Comparison of ENCODE assay signal across 2 cellular contexts in the genomic region with DNA sequence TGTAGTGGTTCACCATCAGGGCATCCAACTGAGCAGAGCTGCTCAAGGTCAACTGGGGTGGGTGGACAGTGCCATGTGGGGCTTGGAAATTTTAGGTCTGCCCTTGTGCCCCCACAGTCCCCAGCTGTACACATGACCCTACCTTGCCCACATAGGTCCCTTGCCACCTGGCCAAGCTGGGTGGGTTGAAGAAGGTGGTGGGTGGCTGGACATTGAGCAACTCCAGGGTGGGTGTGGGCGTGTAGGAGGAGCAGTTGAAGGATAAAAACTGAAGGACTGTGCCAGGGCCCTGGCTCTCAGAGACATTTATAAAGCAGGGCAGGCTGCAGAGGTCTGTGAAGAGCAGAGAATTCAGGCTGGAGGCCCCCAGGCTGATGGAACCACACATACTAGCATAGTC.
TF ChIP-seq lines count a peak whose summit lies in the region.

No MANE protein-coding gene starts in this region.

TF ChIP-seq in IMR-90, 13 proteins besides CTCF, POLR2A, EP300 and RAD21:
- TF ChIP-seq NFE2L2 (IDR thresholded peaks at IDR 0.05; ENCODE audit: low read depth, low read length): no peak
- no peak for TF ChIP-seq FOS (IDR thresholded peaks at IDR 0.05; ENCODE audit: low read depth, low read length)
- no peak for TF ChIP-seq RFX5 (IDR thresholded peaks at IDR 0.05; ENCODE audit: low read depth, low read length)
- TF ChIP-seq, protein P1, sequence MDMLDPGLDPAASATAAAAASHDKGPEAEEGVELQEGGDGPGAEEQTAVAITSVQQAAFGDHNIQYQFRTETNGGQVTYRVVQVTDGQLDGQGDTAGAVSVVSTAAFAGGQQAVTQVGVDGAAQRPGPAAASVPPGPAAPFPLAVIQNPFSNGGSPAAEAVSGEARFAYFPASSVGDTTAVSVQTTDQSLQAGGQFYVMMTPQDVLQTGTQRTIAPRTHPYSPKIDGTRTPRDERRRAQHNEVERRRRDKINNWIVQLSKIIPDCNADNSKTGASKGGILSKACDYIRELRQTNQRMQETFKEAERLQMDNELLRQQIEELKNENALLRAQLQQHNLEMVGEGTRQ (IDR thresholded peaks at IDR 0.05; ENCODE audit: low read depth, low read length): no peak
- TF ChIP-seq, protein P2, sequence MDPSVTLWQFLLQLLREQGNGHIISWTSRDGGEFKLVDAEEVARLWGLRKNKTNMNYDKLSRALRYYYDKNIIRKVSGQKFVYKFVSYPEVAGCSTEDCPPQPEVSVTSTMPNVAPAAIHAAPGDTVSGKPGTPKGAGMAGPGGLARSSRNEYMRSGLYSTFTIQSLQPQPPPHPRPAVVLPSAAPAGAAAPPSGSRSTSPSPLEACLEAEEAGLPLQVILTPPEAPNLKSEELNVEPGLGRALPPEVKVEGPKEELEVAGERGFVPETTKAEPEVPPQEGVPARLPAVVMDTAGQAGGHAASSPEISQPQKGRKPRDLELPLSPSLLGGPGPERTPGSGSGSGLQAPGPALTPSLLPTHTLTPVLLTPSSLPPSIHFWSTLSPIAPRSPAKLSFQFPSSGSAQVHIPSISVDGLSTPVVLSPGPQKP (IDR thresholded peaks at IDR 0.05; ENCODE audit: borderline replicate concordance, low read depth, low read length): no peak
- TF ChIP-seq SMC3 (IDR thresholded peaks at IDR 0.05; ENCODE audit: low read depth, low read length): no peak
- no peak for TF ChIP-seq RCOR1 (IDR thresholded peaks at IDR 0.05; ENCODE audit: insufficient replicate concordance, low read length)
- TF ChIP-seq CHD1 (IDR thresholded peaks at IDR 0.05; ENCODE audit: low read depth, low read length): no peak
- TF ChIP-seq MAZ (IDR thresholded peaks at IDR 0.05; ENCODE audit: borderline replicate concordance, low read depth, low read length): no peak
- no peak for TF ChIP-seq BHLHE40 (IDR thresholded peaks at IDR 0.05; ENCODE audit: low read depth, low read length)
- no peak for TF ChIP-seq MXI1 (IDR thresholded peaks at IDR 0.05; ENCODE audit: borderline replicate concordance, low read depth, low read length)
- TF ChIP-seq CEBPB (IDR thresholded peaks at IDR 0.05; ENCODE audit: low read depth, low read length): no peak
- TF ChIP-seq MAFK (IDR thresholded peaks at IDR 0.05; ENCODE audit: low read depth, low read length): no peak

TF ChIP-seq in H1, 55 proteins besides CTCF, POLR2A, EP300 and RAD21:
- no peak for TF ChIP-seq ASH2L (IDR thresholded peaks at IDR 0.05; ENCODE audit: low read length)
- TF ChIP-seq SUZ12 (IDR thresholded peaks at IDR 0.05; ENCODE audit: low read length): no peak
- TF ChIP-seq POU5F1 (IDR thresholded peaks at IDR 0.05; ENCODE audit: low read depth, low read length): no peak
- TF ChIP-seq PHF8 (conservative IDR thresholded peaks at IDR 0.05; ENCODE audit: low read depth, low read length): no peak
- TF ChIP-seq HDAC2 (IDR thresholded peaks at IDR 0.05; ENCODE audit: borderline replicate concordance in 1 of 2, low read depth in 2 of 2, low read length in 2 of 2): no peak
- TF ChIP-seq YY1 (IDR thresholded peaks at IDR 0.05; ENCODE audit: low read depth, low read length): no peak
- no peak for TF ChIP-seq CEBPB (IDR thresholded peaks at IDR 0.05; ENCODE audit: low read depth, low read length)
- TF ChIP-seq CHD1 (IDR thresholded peaks at IDR 0.05; ENCODE audit: low read depth, low read length): no peak
- no peak for TF ChIP-seq SP2 (IDR thresholded peaks at IDR 0.05; ENCODE audit: low read length)
- no peak for TF ChIP-seq TCF12 (IDR thresholded peaks at IDR 0.05; ENCODE audit: low read depth, low read length)
- TF ChIP-seq, protein P3, sequence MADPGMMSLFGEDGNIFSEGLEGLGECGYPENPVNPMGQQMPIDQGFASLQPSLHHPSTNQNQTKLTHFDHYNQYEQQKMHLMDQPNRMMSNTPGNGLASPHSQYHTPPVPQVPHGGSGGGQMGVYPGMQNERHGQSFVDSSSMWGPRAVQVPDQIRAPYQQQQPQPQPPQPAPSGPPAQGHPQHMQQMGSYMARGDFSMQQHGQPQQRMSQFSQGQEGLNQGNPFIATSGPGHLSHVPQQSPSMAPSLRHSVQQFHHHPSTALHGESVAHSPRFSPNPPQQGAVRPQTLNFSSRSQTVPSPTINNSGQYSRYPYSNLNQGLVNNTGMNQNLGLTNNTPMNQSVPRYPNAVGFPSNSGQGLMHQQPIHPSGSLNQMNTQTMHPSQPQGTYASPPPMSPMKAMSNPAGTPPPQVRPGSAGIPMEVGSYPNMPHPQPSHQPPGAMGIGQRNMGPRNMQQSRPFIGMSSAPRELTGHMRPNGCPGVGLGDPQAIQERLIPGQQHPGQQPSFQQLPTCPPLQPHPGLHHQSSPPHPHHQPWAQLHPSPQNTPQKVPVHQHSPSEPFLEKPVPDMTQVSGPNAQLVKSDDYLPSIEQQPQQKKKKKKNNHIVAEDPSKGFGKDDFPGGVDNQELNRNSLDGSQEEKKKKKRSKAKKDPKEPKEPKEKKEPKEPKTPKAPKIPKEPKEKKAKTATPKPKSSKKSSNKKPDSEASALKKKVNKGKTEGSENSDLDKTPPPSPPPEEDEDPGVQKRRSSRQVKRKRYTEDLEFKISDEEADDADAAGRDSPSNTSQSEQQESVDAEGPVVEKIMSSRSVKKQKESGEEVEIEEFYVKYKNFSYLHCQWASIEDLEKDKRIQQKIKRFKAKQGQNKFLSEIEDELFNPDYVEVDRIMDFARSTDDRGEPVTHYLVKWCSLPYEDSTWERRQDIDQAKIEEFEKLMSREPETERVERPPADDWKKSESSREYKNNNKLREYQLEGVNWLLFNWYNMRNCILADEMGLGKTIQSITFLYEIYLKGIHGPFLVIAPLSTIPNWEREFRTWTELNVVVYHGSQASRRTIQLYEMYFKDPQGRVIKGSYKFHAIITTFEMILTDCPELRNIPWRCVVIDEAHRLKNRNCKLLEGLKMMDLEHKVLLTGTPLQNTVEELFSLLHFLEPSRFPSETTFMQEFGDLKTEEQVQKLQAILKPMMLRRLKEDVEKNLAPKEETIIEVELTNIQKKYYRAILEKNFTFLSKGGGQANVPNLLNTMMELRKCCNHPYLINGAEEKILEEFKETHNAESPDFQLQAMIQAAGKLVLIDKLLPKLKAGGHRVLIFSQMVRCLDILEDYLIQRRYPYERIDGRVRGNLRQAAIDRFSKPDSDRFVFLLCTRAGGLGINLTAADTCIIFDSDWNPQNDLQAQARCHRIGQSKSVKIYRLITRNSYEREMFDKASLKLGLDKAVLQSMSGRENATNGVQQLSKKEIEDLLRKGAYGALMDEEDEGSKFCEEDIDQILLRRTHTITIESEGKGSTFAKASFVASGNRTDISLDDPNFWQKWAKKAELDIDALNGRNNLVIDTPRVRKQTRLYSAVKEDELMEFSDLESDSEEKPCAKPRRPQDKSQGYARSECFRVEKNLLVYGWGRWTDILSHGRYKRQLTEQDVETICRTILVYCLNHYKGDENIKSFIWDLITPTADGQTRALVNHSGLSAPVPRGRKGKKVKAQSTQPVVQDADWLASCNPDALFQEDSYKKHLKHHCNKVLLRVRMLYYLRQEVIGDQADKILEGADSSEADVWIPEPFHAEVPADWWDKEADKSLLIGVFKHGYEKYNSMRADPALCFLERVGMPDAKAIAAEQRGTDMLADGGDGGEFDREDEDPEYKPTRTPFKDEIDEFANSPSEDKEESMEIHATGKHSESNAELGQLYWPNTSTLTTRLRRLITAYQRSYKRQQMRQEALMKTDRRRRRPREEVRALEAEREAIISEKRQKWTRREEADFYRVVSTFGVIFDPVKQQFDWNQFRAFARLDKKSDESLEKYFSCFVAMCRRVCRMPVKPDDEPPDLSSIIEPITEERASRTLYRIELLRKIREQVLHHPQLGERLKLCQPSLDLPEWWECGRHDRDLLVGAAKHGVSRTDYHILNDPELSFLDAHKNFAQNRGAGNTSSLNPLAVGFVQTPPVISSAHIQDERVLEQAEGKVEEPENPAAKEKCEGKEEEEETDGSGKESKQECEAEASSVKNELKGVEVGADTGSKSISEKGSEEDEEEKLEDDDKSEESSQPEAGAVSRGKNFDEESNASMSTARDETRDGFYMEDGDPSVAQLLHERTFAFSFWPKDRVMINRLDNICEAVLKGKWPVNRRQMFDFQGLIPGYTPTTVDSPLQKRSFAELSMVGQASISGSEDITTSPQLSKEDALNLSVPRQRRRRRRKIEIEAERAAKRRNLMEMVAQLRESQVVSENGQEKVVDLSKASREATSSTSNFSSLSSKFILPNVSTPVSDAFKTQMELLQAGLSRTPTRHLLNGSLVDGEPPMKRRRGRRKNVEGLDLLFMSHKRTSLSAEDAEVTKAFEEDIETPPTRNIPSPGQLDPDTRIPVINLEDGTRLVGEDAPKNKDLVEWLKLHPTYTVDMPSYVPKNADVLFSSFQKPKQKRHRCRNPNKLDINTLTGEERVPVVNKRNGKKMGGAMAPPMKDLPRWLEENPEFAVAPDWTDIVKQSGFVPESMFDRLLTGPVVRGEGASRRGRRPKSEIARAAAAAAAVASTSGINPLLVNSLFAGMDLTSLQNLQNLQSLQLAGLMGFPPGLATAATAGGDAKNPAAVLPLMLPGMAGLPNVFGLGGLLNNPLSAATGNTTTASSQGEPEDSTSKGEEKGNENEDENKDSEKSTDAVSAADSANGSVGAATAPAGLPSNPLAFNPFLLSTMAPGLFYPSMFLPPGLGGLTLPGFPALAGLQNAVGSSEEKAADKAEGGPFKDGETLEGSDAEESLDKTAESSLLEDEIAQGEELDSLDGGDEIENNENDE (IDR thresholded peaks at IDR 0.05; ENCODE audit: insufficient replicate concordance, low read length): no peak
- TF ChIP-seq RNF2 (IDR thresholded peaks at IDR 0.05; ENCODE audit: borderline replicate concordance, low read depth, low read length, missing control alignments, poor library complexity, severe bottlenecking): no peak
- TF ChIP-seq SP4 (IDR thresholded peaks at IDR 0.05; ENCODE audit: low read length): no peak
- TF ChIP-seq, protein P4, sequence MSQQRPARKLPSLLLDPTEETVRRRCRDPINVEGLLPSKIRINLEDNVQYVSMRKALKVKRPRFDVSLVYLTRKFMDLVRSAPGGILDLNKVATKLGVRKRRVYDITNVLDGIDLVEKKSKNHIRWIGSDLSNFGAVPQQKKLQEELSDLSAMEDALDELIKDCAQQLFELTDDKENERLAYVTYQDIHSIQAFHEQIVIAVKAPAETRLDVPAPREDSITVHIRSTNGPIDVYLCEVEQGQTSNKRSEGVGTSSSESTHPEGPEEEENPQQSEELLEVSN (IDR thresholded peaks at IDR 0.05): no peak
- TF ChIP-seq, protein P5, sequence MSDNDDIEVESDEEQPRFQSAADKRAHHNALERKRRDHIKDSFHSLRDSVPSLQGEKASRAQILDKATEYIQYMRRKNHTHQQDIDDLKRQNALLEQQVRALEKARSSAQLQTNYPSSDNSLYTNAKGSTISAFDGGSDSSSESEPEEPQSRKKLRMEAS (IDR thresholded peaks at IDR 0.05): no peak
